ENCODE assay signal across 8 cellular contexts in the genomic region with DNA sequence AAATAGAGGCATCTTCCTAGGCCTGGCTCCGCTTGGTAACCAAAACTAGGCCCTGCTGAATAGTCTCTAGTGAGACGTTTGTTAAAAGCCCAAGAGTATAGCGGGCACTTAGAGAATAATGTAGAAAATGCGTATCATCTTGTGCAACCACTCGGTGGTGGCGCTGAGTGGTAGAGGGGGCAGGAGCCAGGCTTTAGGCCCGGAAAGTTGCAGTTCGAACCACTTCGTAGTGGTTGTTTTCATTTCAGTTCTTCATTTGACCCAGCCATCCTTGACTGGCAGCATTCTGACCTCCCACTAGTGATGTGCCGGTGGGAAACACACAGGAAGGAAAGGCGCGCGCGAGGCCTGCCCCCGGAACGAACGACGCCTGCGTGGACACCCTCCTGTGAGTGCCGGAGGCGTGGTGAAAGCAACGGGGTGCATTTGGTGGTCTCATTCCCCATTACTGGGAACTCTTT. TPM values are rescaled to one million over a fixed set of nuclear protein-coding genes. Genes with fewer than 3 reads are reported as not detected.
A peak's percentile ranks its signal among the peaks of the same experiment; 100 is the strongest.
DNase-seq lines count a peak whose midpoint lies in the region; TF ChIP-seq lines count a peak whose summit lies in the region.

No MANE protein-coding gene starts in this region.

- peak overlapping the region; percentile 60; the same call in 1 of the 2 replicates for H3K9ac ChIP-seq in iPS-20b (ENCODE audit: low read depth, low read length)

- intact Hi-C loops in prostate gland (cut with DNase I), result no loop called here

- H3K4me1 ChIP-seq in iPS-20b (ENCODE audit: insufficient read depth, low read length) (no peaks in the 10 kb centered on the region), prostate gland (replicated peaks) (no peaks in the 10 kb centered on the region)

- H3K36me3 ChIP-seq in iPS-20b (ENCODE audit: insufficient read depth, low read depth, low read length) (no peaks in the 10 kb centered on the region), prostate gland (no peaks in the 10 kb centered on the region)

- no peaks in the 10 kb centered on the region for H3K9me3 ChIP-seq in iPS-20b (ENCODE audit: insufficient read depth, low read depth, low read length)
- no peaks in the 10 kb centered on the region for H3K9me3 ChIP-seq in prostate gland

- H3K4me3 ChIP-seq in AG10803 (ENCODE audit: low read length) (peak overlapping the region; percentile 26), HL-60 (replicated peaks; ENCODE audit: insufficient read depth, low read length) (peak overlapping the region; percentile 43), iPS-20b (ENCODE audit: low read length) (peak overlapping the region; percentile 75), prostate gland (no peak overlapping the region)

- DNase-seq in AG10803 (ENCODE audit: low read depth), result no peak
- DNase-seq in HL-60 (ENCODE audit: low read depth in 1 of 2, low spot score in 1 of 2), result peak in 1 of 2 experiments; percentile 5
- peak; percentile 66 for DNase-seq in activated CD8-positive, alpha-beta memory T cell treated with anti-CD3 and anti-CD28 coated beads, Interleukin-2, amount 50 U/mL, for 48 hours
- no peak for DNase-seq in prostate gland (ENCODE audit: low spot score)
- DNase-seq in NCI-H510A treated with DMSO at 0.1 percent for 48 hours (lab: John Stamatoyannopoulos, UW), result no peak
- no peak for DNase-seq in foreskin melanocyte
- no peak for DNase-seq in epidermal melanocyte (ENCODE audit: insufficient read length, low spot score)

- no peak overlapping the region for H3K27ac ChIP-seq in HL-60 (replicated peaks)
- H3K27ac ChIP-seq in iPS-20b (ENCODE audit: low read length), result no peak overlapping the region
- no peak overlapping the region for H3K27ac ChIP-seq in prostate gland

- TF ChIP-seq POLR2A in prostate gland (IDR thresholded peaks at IDR 0.05), result no peak

- TF ChIP-seq CTCF in AG10803 (conservative IDR thresholded peaks at IDR 0.05; ENCODE audit: low read length), result no peak
- TF ChIP-seq CTCF in HL-60 (IDR thresholded peaks at IDR 0.05; ENCODE audit: insufficient read depth, low read length), result no peak
- no peak for TF ChIP-seq CTCF in prostate gland (IDR thresholded peaks at IDR 0.05)

- H3K27me3 ChIP-seq in HL-60 (ENCODE audit: insufficient read depth, poor library complexity, severe bottlenecking) (peaks cover 2% of the 10 kb centered on the region), iPS-20b (ENCODE audit: insufficient read depth, low read length) (no peaks in the 10 kb centered on the region; the same call in 1 of the 2 replicates), prostate gland (replicated peaks; ENCODE audit: insufficient read depth) (peaks cover 3% of the 10 kb centered on the region)

- 41% methylated on average over 22 of the region's 22 CpGs for WGBS in prostate gland

RNA-seq across cellular contexts. Expression of a gene that starts 18.0 kb away (rescaled TPM):
- not detected for total RNA-seq in prostate gland

RNA-seq across cellular contexts. Expression of a gene that starts 28.1 kb away (rescaled TPM):
- under 1 TPM in 1 of 2 donors, not detected in 1; 0.40 TPM for total RNA-seq in prostate gland

Comparison
In these comparisons a context has a peak if more than half of its experiments do, and no peak if none do; other contexts are left out.
1. H3K4me3 ChIP-seq: peak in AG10803 (single experiment), HL-60 (single experiment) and iPS-20b (single experiment); none in prostate gland (0 of 2).